In genomic region chr1:38037481-38037939, GRCh38 we compare ENCODE assay signal across 10 cellular contexts. TPM values are rescaled to one million over a fixed set of nuclear protein-coding genes. Genes with fewer than 3 reads are reported as not detected.
DNase-seq lines count a peak whose midpoint lies in the region; ATAC-seq and TF ChIP-seq lines count a peak whose summit lies in the region.
"Had no signal": no experiment of that assay in that cellular context is flagged by ENCODE, and none has a peak within 500 bp of the region (broad histone marks: within the 10 kb centered on the region; RNA-seq: fewer than 3 reads in every experiment).

No MANE protein-coding gene starts in this region.

- DNase-seq in DMS53 (lab: John Stamatoyannopoulos, UW) (peak; percentile 29), DMS53 treated with DMSO at 0.1 percent for 48 hours (lab: John Stamatoyannopoulos, UW; ENCODE audit: unreplicated experiment) (no peak), HT-29 (ENCODE audit: low spot score) (peak; percentile 28), mucosa of descending colon (peak in 1 of 3 donors; percentile 35), NCI-H146 treated with DMSO at 0.1 percent for 48 hours (lab: John Stamatoyannopoulos, UW; ENCODE audit: unreplicated experiment) (no peak), left cardiac atrium (no peak), DMS114 treated with DMSO at 0.1 percent for 48 hours (lab: John Stamatoyannopoulos, UW; ENCODE audit: unreplicated experiment) (no peak)
- peak; percentile 20 for DNase-seq in activated naive CD8-positive, alpha-beta T cell treated with anti-CD3 and anti-CD28 coated beads, Interleukin-2, amount 50 U/mL, for 24 hours
- DNase-seq: stimulated activated CD4-positive, alpha-beta T cell treated with anti-CD3 and anti-CD28 coated beads, Interleukin-2, amount 100 ng/mL, for 48 hours had no signal

- no peaks in the 10 kb centered on the region for H3K36me3 ChIP-seq in mucosa of descending colon (ENCODE audit: low read depth)
- H3K36me3 ChIP-seq: thoracic aorta had no signal

- no peaks in the 10 kb centered on the region for H3K4me1 ChIP-seq in mucosa of descending colon (ENCODE audit: low read depth)

- H3K4me1 Mint-ChIP-seq in activated naive CD8-positive, alpha-beta T cell treated with anti-CD3 and anti-CD28 coated beads, Interleukin-2, amount 50 U/mL, for 24 hours: peaks cover 2% of the 10 kb centered on the region

- no peaks in the 10 kb centered on the region for H3K9me3 Mint-ChIP-seq in activated naive CD8-positive, alpha-beta T cell treated with anti-CD3 and anti-CD28 coated beads, Interleukin-2, amount 50 U/mL, for 24 hours

- H3K27ac Mint-ChIP-seq in activated naive CD8-positive, alpha-beta T cell treated with anti-CD3 and anti-CD28 coated beads, Interleukin-2, amount 50 U/mL, for 24 hours: no peak overlapping the region

- no peak for ATAC-seq in activated naive CD8-positive, alpha-beta T cell treated with anti-CD3 and anti-CD28 coated beads, Interleukin-2, amount 50 U/mL, for 24 hours
- peak; percentile 26 for ATAC-seq in mucosa of descending colon
- ATAC-seq in left cardiac atrium: no peak

- H3K36me3 Mint-ChIP-seq in activated naive CD8-positive, alpha-beta T cell treated with anti-CD3 and anti-CD28 coated beads, Interleukin-2, amount 50 U/mL, for 24 hours (ENCODE audit: low read depth): no peaks in the 10 kb centered on the region

- no peak overlapping the region for H3K4me3 ChIP-seq in mucosa of descending colon
- H3K4me3 ChIP-seq: thoracic aorta had no signal

- TF ChIP-seq CTCF in mucosa of descending colon (IDR thresholded peaks at IDR 0.05): no peak

- H3K27me3 Mint-ChIP-seq in activated naive CD8-positive, alpha-beta T cell treated with anti-CD3 and anti-CD28 coated beads, Interleukin-2, amount 50 U/mL, for 24 hours: peaks cover 35% of the 10 kb centered on the region

- intact Hi-C loops in mucosa of descending colon (cut with DNase I, micrococcal nuclease): no loop called here
- intact Hi-C loops in left cardiac atrium (cut with DNase I): no loop called here

- H3K9me3 ChIP-seq in mucosa of descending colon: no peaks in the 10 kb centered on the region
- H3K9me3 ChIP-seq: thoracic aorta had no signal

- no peak overlapping the region for H3K4me3 Mint-ChIP-seq in activated naive CD8-positive, alpha-beta T cell treated with anti-CD3 and anti-CD28 coated beads, Interleukin-2, amount 50 U/mL, for 24 hours

RNA-seq across cellular contexts. Expression of gene POU3F1, which starts 9.1 kb away (rescaled TPM):
- 0.94 and 1.1 TPM in 2 replicates for total RNA-seq in HT-29 (2014; rRNA removed; shearing (Covaris generic))
- total RNA-seq in mucosa of descending colon (not detected), left cardiac atrium (under 1 TPM in 1 of 2 donors, not detected in 1; 0.09 TPM)
- total RNA-seq: thoracic aorta had no signal

RNA-seq across cellular contexts. Expression of gene UTP11, which starts 25.0 kb away (rescaled TPM):
- 22.1 and 26.1 TPM in 2 replicates for total RNA-seq in HT-29 (2014; rRNA removed; shearing (Covaris generic))
- total RNA-seq in mucosa of descending colon (10 to 100 TPM; 13.7 to 35.7 (median 15.3) TPM), left cardiac atrium (10 to 100 TPM; 24.7 to 37.8 TPM)

RNA-seq across cellular contexts. Expression of gene FHL3, which starts 32.2 kb away (rescaled TPM):
- total RNA-seq in HT-29 (2014; rRNA removed; shearing (Covaris generic)): 12.2 and 15.2 TPM in 2 replicates
- total RNA-seq in mucosa of descending colon (10 to 100 TPM in 1 of 3 donors, 1 to 10 TPM in 2; 2.0 to 34.1 (median 8.7) TPM), left cardiac atrium (10 to 100 TPM in 1 of 2 donors, 1 to 10 TPM in 1; 9.9 to 18.6 TPM)

RNA-seq across cellular contexts. Expression of gene SF3A3, which starts 47.7 kb away (rescaled TPM):
- total RNA-seq in HT-29 (2014; rRNA removed; shearing (Covaris generic)): 57.5 and 69.0 TPM in 2 replicates
- total RNA-seq in mucosa of descending colon (10 to 100 TPM; 38.3 to 47.1 (median 44.7) TPM), left cardiac atrium (10 to 100 TPM; 27.7 to 36.1 TPM)

Comparison
In these comparisons a context has a peak if more than half of its experiments do, and no peak if none do; other contexts are left out.
1. DNase-seq: peak in DMS53 (single experiment), HT-29 (single experiment) and activated naive CD8-positive, alpha-beta T cell treated with anti-CD3 and anti-CD28 coated beads, Interleukin-2, amount 50 U/mL, for 24 hours (single experiment); none in DMS53 treated with DMSO at 0.1 percent for 48 hours (single experiment), NCI-H146 treated with DMSO at 0.1 percent for 48 hours (single experiment), left cardiac atrium (single experiment) and DMS114 treated with DMSO at 0.1 percent for 48 hours (single experiment).